Comparison of ENCODE assay signal across 11 cellular contexts in genomic region chr6:21666788-21667681, GRCh38.
A peak's percentile ranks its signal among the peaks of the same experiment; 100 is the strongest.
DNase-seq lines count a peak whose midpoint lies in the region; ATAC-seq, FAIRE-seq and TF ChIP-seq lines count a peak whose summit lies in the region.
"Had no signal": no experiment of that assay in that cellular context is flagged by ENCODE, and none has a peak within 500 bp of the region (broad histone marks: within the 10 kb centered on the region; RNA-seq: fewer than 3 reads in every experiment).

No MANE protein-coding gene starts in this region.

- POLR2A ChIA-PET in activated CD4-positive, alpha-beta T cell treated with anti-CD3 and anti-CD28 coated beads for 36 hours (lab: Charles Lee) = no interaction called here
- POLR2A ChIA-PET in activated naive CD8-positive, alpha-beta T cell treated with anti-CD3 and anti-CD28 coated beads, Interleukin-2, amount 10 ng/mL, durations not matched to agents 7 days and 5 days (lab: Charles Lee) = no interaction called here

- H3K36me3 ChIP-seq in kidney (ENCODE audit: control insufficient read depth in 1 of 2, insufficient read depth in 2 of 2, low read length in 2 of 2) = no peaks in the 10 kb centered on the region
- no peaks in the 10 kb centered on the region for H3K36me3 ChIP-seq in stomach smooth muscle (ENCODE audit: control insufficient read depth in 2 of 2, insufficient read depth in 2 of 2, low read length in 2 of 2)
- H3K36me3 ChIP-seq in BE2C = no peaks in the 10 kb centered on the region

- no peaks in the 10 kb centered on the region for H3K9me3 Mint-ChIP-seq in activated CD4-positive, alpha-beta T cell treated with anti-CD3 and anti-CD28 coated beads for 36 hours (ENCODE audit: low read depth)
- H3K9me3 Mint-ChIP-seq in activated naive CD8-positive, alpha-beta T cell treated with anti-CD3 and anti-CD28 coated beads, Interleukin-2, amount 10 ng/mL, durations not matched to agents 7 days and 5 days = no peaks in the 10 kb centered on the region
- H3K9me3 Mint-ChIP-seq: central memory CD8-positive, alpha-beta T cell had no signal

- peak overlapping the region; percentile 54 for H3K4me3 Mint-ChIP-seq in activated CD4-positive, alpha-beta T cell treated with anti-CD3 and anti-CD28 coated beads for 36 hours
- H3K4me3 Mint-ChIP-seq in activated naive CD8-positive, alpha-beta T cell treated with anti-CD3 and anti-CD28 coated beads, Interleukin-2, amount 10 ng/mL, durations not matched to agents 7 days and 5 days = peak overlapping the region; percentile 55
- H3K4me3 Mint-ChIP-seq: central memory CD8-positive, alpha-beta T cell had no signal

- peaks cover 60% of the 10 kb centered on the region for H3K27me3 Mint-ChIP-seq in activated CD4-positive, alpha-beta T cell treated with anti-CD3 and anti-CD28 coated beads for 36 hours
- peaks cover 76% of the 10 kb centered on the region for H3K27me3 Mint-ChIP-seq in activated naive CD8-positive, alpha-beta T cell treated with anti-CD3 and anti-CD28 coated beads, Interleukin-2, amount 10 ng/mL, durations not matched to agents 7 days and 5 days

- ATAC-seq in activated CD4-positive, alpha-beta T cell treated with anti-CD3 and anti-CD28 coated beads for 36 hours = no peak
- ATAC-seq in activated naive CD8-positive, alpha-beta T cell treated with anti-CD3 and anti-CD28 coated beads, Interleukin-2, amount 10 ng/mL, durations not matched to agents 7 days and 5 days (ENCODE audit: low read depth) = no peak
- ATAC-seq in HG03439 (IDR thresholded peaks at IDR 0.05; ENCODE audit: unreplicated experiment) = no peak
- no peak for ATAC-seq in HG03342 (IDR thresholded peaks at IDR 0.05; ENCODE audit: unreplicated experiment)

- TF ChIP-seq CTCF in kidney (IDR thresholded peaks at IDR 0.05; ENCODE audit: borderline replicate concordance, extremely low read depth, insufficient read depth) (no peak), BE2C (IDR thresholded peaks at IDR 0.05; ENCODE audit: low read depth, low read length) (no peak)

- H3K9me3 ChIP-seq in kidney (ENCODE audit: control insufficient read depth in 1 of 2, low read length in 2 of 2) (no peaks in the 10 kb centered on the region), stomach smooth muscle (ENCODE audit: control insufficient read depth in 2 of 2, low read length in 2 of 2) (no peaks in the 10 kb centered on the region), BE2C (no peaks in the 10 kb centered on the region)

- H3K36me3 Mint-ChIP-seq in activated CD4-positive, alpha-beta T cell treated with anti-CD3 and anti-CD28 coated beads for 36 hours (ENCODE audit: low read depth) = no peaks in the 10 kb centered on the region
- no peaks in the 10 kb centered on the region for H3K36me3 Mint-ChIP-seq in activated naive CD8-positive, alpha-beta T cell treated with anti-CD3 and anti-CD28 coated beads, Interleukin-2, amount 10 ng/mL, durations not matched to agents 7 days and 5 days

- no peak overlapping the region for H3K9ac ChIP-seq in kidney (ENCODE audit: low read length in 2 of 2)
- H3K9ac ChIP-seq in stomach smooth muscle (ENCODE audit: low read length in 2 of 2) = peak overlapping the region; percentile 37 to 58

- FAIRE-seq in kidney (lab: Jason Lieb, UNC) = no peak

- intact Hi-C loops in activated CD4-positive, alpha-beta T cell treated with anti-CD3 and anti-CD28 coated beads for 36 hours (cut with DNase I, micrococcal nuclease) = loop anchor here in 1 of 2 experiments (2.0 kb wide), 1 partner anchor 70 kb away; no protein-coding TSS in a partner anchor
- intact Hi-C loops in kidney (cut with DNase I) = no loop called here

- no peak overlapping the region for H3K27ac ChIP-seq in kidney (ENCODE audit: low read depth in 2 of 2, low read length in 2 of 2)
- H3K27ac ChIP-seq in stomach smooth muscle (ENCODE audit: low read length) = no peak overlapping the region

- peaks cover 22% of the 10 kb centered on the region for H3K4me1 Mint-ChIP-seq in activated CD4-positive, alpha-beta T cell treated with anti-CD3 and anti-CD28 coated beads for 36 hours
- H3K4me1 Mint-ChIP-seq in activated naive CD8-positive, alpha-beta T cell treated with anti-CD3 and anti-CD28 coated beads, Interleukin-2, amount 10 ng/mL, durations not matched to agents 7 days and 5 days = peaks cover 16% of the 10 kb centered on the region

- H3K27me3 ChIP-seq in stomach smooth muscle (ENCODE audit: control insufficient read depth in 1 of 2, insufficient read depth in 2 of 2, low read length in 2 of 2) = peaks cover 24 to 37% of the 10 kb centered on the region in 2 donors
- peaks cover 31% of the 10 kb centered on the region for H3K27me3 ChIP-seq in BE2C

- DNase-seq in activated CD4-positive, alpha-beta T cell treated with anti-CD3 and anti-CD28 coated beads for 36 hours = peak; percentile 20
- no peak for DNase-seq in activated CD4-positive, alpha-beta T cell treated with anti-CD3 and anti-CD28 coated beads for 1 hour
- DNase-seq in activated naive CD8-positive, alpha-beta T cell treated with anti-CD3 and anti-CD28 coated beads, Interleukin-2, amount 10 ng/mL, durations not matched to agents 7 days and 5 days = no peak
- DNase-seq in kidney = peak; percentile 69
- no peak for DNase-seq in BE2C
- DNase-seq: GOT3; stimulated activated CD4-positive, alpha-beta T cell treated with anti-CD3 and anti-CD28 coated beads, Interleukin-4, amount 100 ng/mL, for 24 hours had no signal

- CTCF ChIA-PET in activated CD4-positive, alpha-beta T cell treated with anti-CD3 and anti-CD28 coated beads for 36 hours (lab: Charles Lee) = interaction anchor here (0.5 to 0.6 kb wide), 2 partner anchors 80 to 1257 kb away, joined by 3 to 4 read pairs; no protein-coding TSS in a partner anchor

- H3K4me3 ChIP-seq in kidney (ENCODE audit: low read length in 2 of 2) = peak overlapping the region; percentile 14 to 60
- peak overlapping the region; percentile 60 to 77 for H3K4me3 ChIP-seq in stomach smooth muscle (ENCODE audit: low read length in 2 of 2)
- H3K4me3 ChIP-seq in BE2C (ENCODE audit: low read depth, low read length) = no peak overlapping the region

- H3K27ac Mint-ChIP-seq in activated CD4-positive, alpha-beta T cell treated with anti-CD3 and anti-CD28 coated beads for 36 hours = no peak overlapping the region
- no peak overlapping the region for H3K27ac Mint-ChIP-seq in activated naive CD8-positive, alpha-beta T cell treated with anti-CD3 and anti-CD28 coated beads, Interleukin-2, amount 10 ng/mL, durations not matched to agents 7 days and 5 days

- H3K4me1 ChIP-seq in kidney (ENCODE audit: control insufficient read depth in 1 of 2, insufficient read depth in 1 of 2, low read depth in 1 of 2, low read length in 2 of 2) (peaks cover 0 to 9% of the 10 kb centered on the region in 2 donors), stomach smooth muscle (ENCODE audit: control insufficient read depth, insufficient read depth, low read length) (peaks cover 27% of the 10 kb centered on the region), BE2C (no peaks in the 10 kb centered on the region)

Comparison
In these comparisons a context has a peak if more than half of its experiments do, and no peak if none do; other contexts are left out.
1. DNase-seq: peak in activated CD4-positive, alpha-beta T cell treated with anti-CD3 and anti-CD28 coated beads for 36 hours (single experiment) and kidney (single experiment); none in activated CD4-positive, alpha-beta T cell treated with anti-CD3 and anti-CD28 coated beads for 1 hour (single experiment), activated naive CD8-positive, alpha-beta T cell treated with anti-CD3 and anti-CD28 coated beads, Interleukin-2, amount 10 ng/mL, durations not matched to agents 7 days and 5 days (single experiment) and BE2C (single experiment).
2. H3K9ac ChIP-seq: peak in stomach smooth muscle (2 of 2); none in kidney (0 of 2).